Comparison of ENCODE assay signal across 25 cellular contexts in genomic region chr7:117218700-117219099, GRCh38.
"Had no signal": no experiment of that assay in that cellular context is flagged by ENCODE, and none has a peak within 500 bp of the region (broad histone marks: within the 10 kb centered on the region; RNA-seq: fewer than 3 reads in every experiment).

No MANE protein-coding gene starts in this region.

- H3K4me1 ChIP-seq: ascending aorta, body of pancreas had no signal

- H3K36me3 Mint-ChIP-seq: activated CD8-positive, alpha-beta memory T cell treated with anti-CD3 and anti-CD28 coated beads, Interleukin-2, amount 10 ng/mL, durations not matched to agents 7 days and 5 days; WTC11 had no signal

- H3K27me3 Mint-ChIP-seq: activated CD8-positive, alpha-beta memory T cell treated with anti-CD3 and anti-CD28 coated beads, Interleukin-2, amount 10 ng/mL, durations not matched to agents 7 days and 5 days; activated naive CD4-positive, alpha-beta T cell treated with anti-CD3 and anti-CD28 coated beads, Interleukin-2, amount 50 U/mL, for 24 hours; activated T-cell treated with anti-CD3 and anti-CD28 coated beads, Interleukin-2, amount 50 U/mL, for 24 hours; central memory CD8-positive, alpha-beta T cell; IgD-negative memory B cell had no signal

- H3K4me3 Mint-ChIP-seq: activated CD8-positive, alpha-beta memory T cell treated with anti-CD3 and anti-CD28 coated beads, Interleukin-2, amount 10 ng/mL, durations not matched to agents 7 days and 5 days; activated naive CD4-positive, alpha-beta T cell treated with anti-CD3 and anti-CD28 coated beads, Interleukin-2, amount 50 U/mL, for 24 hours; activated T-cell treated with anti-CD3 and anti-CD28 coated beads, Interleukin-2, amount 50 U/mL, for 24 hours; activated T-helper 1 cell treated with anti-CD3 and anti-CD28 coated beads, Interleukin-12 subunit alpha, Interleukin-12 subunit beta, Interleukin-2, Interleukin-4 antibody, amounts not matched to agents 30 ng/mL and 10 ng/mL and 1 ng/mL, durations not matched to agents 14 hours and 24 hours and 36 hours; central memory CD8-positive, alpha-beta T cell; IgD-negative memory B cell; WTC11 had no signal

- H3K9me3 ChIP-seq: ascending aorta, body of pancreas, MG63 had no signal

- H3K4me3 ChIP-seq: ascending aorta, body of pancreas, MG63 had no signal

- H3K36me3 ChIP-seq: MG63 had no signal

- H3K4me1 Mint-ChIP-seq: activated CD8-positive, alpha-beta memory T cell treated with anti-CD3 and anti-CD28 coated beads, Interleukin-2, amount 10 ng/mL, durations not matched to agents 7 days and 5 days; activated naive CD4-positive, alpha-beta T cell treated with anti-CD3 and anti-CD28 coated beads, Interleukin-2, amount 50 U/mL, for 24 hours; central memory CD8-positive, alpha-beta T cell; IgD-negative memory B cell; WTC11 had no signal

- H3K27me3 ChIP-seq: ascending aorta, body of pancreas, MG63 had no signal

- DNase-seq: activated CD4-positive, alpha-beta T cell treated with anti-CD3 and anti-CD28 coated beads for 48 hours; activated CD4-positive, alpha-beta T cell treated with anti-CD3 and anti-CD28 coated beads, Interleukin-2, amount 50 U/mL, for 4 hours; activated CD4-positive, CD25-positive, alpha-beta regulatory T cell treated with anti-CD3 and anti-CD28 coated beads, Interleukin-2, amount 50 U/mL, for 72 hours; activated CD8-positive, alpha-beta memory T cell treated with anti-CD3 and anti-CD28 coated beads, Interleukin-2, amount 10 ng/mL, durations not matched to agents 7 days and 5 days; activated effector memory CD4-positive, alpha-beta T cell treated with Interleukin-2 at 50 U/mL for 16 hours; activated naive CD4-positive, alpha-beta T cell; activated T-cell treated with anti-CD3 and anti-CD28 coated beads, Interleukin-2, amount 50 U/mL, for 24 hours; amniotic stem cell; body of pancreas; NCI-H1092 treated with DMSO at 0.1 percent for 48 hours; NCI-H1417 treated with DMSO at 0.1 percent for 48 hours; NCI-H1694; NCI-H2029; NCI-H2107; NCI-H2171 treated with DMSO at 0.1 percent for 48 hours; NCI-H526; SW 1271 had no signal

- H3K27ac ChIP-seq: ascending aorta, body of pancreas had no signal

- H3K9me3 Mint-ChIP-seq: activated naive CD4-positive, alpha-beta T cell treated with anti-CD3 and anti-CD28 coated beads, Interleukin-2, amount 50 U/mL, for 24 hours; activated T-cell treated with anti-CD3 and anti-CD28 coated beads, Interleukin-2, amount 50 U/mL, for 24 hours; activated T-helper 1 cell treated with anti-CD3 and anti-CD28 coated beads, Interleukin-12 subunit alpha, Interleukin-12 subunit beta, Interleukin-2, Interleukin-4 antibody, amounts not matched to agents 30 ng/mL and 10 ng/mL and 1 ng/mL, durations not matched to agents 14 hours and 24 hours and 36 hours; central memory CD8-positive, alpha-beta T cell; IgD-negative memory B cell; WTC11 had no signal

- ATAC-seq: activated CD8-positive, alpha-beta memory T cell treated with anti-CD3 and anti-CD28 coated beads, Interleukin-2, amount 10 ng/mL, durations not matched to agents 7 days and 5 days; body of pancreas; Right ventricle myocardium inferior; WTC11 had no signal

- H3K27ac Mint-ChIP-seq: activated CD8-positive, alpha-beta memory T cell treated with anti-CD3 and anti-CD28 coated beads, Interleukin-2, amount 10 ng/mL, durations not matched to agents 7 days and 5 days; activated naive CD4-positive, alpha-beta T cell treated with anti-CD3 and anti-CD28 coated beads, Interleukin-2, amount 50 U/mL, for 24 hours; activated T-cell treated with anti-CD3 and anti-CD28 coated beads, Interleukin-2, amount 50 U/mL, for 24 hours; activated T-helper 1 cell treated with anti-CD3 and anti-CD28 coated beads, Interleukin-12 subunit alpha, Interleukin-12 subunit beta, Interleukin-2, Interleukin-4 antibody, amounts not matched to agents 30 ng/mL and 10 ng/mL and 1 ng/mL, durations not matched to agents 14 hours and 24 hours and 36 hours; IgD-negative memory B cell; WTC11 had no signal
